7 cellular contexts compared by ENCODE assay signal in the genomic region with DNA sequence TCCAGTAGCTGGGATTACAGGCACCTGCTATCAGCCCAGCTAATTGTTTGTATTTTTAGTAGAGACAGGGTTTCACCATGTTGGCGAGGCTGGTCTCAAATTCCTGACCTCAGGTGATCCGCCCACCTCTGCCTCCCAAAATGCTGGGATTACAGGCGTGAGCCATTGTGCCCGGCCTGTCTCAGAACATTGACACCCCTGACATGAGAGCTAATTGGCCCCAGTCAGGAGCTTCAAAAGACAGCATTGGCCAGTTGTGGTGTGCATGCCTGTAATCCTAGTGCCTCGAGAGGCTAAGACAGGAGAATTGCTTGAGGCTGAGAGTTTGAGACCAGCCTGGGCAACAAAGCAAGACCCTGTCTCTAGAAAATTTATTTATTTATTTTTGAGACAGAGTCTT. TPM values are rescaled to one million over a fixed set of nuclear protein-coding genes. Genes with fewer than 3 reads are reported as not detected.
DNase-seq lines count a peak whose midpoint lies in the region; ATAC-seq, FAIRE-seq and TF ChIP-seq lines count a peak whose summit lies in the region.
"Not testable (repeated sequence)": the region's sequence is repeated elsewhere in the genome, so short reads cannot be mapped to it uniquely, and the experiment has no call there.
"Had no signal": no experiment of that assay in that cellular context is flagged by ENCODE, and none has a peak within 500 bp of the region (broad histone marks: within the 10 kb centered on the region; RNA-seq: fewer than 3 reads in every experiment).

No MANE protein-coding gene starts in this region.

- WGBS in H1 (ENCODE audit: extremely low coverage in 1 of 2, insufficient coverage in 1 of 2, insufficient read length in 1 of 2, insufficient replicate concordance in 2 of 2, low coverage in 1 of 2, low lambda C conversion rate in 2 of 2, missing lambda C conversion rate in 1 of 2), 2 experiments: 57% methylated on average over 5 of the region's 5 CpGs; no CpG with 5 or more reads in 1 of the 2 experiments

- H3K27ac ChIP-seq in SK-N-MC (peak overlapping the region; percentile 97), lower lobe of right lung (peak overlapping the region; percentile 46)
- not testable (repeated sequence) for H3K27ac ChIP-seq in H1 (ENCODE audit: low read depth, low read length); parathyroid adenoma

- H3K23ac ChIP-seq in H1 (ENCODE audit: insufficient read length): not testable (repeated sequence)

- H3K36me3 ChIP-seq in SK-N-MC (ENCODE audit: insufficient read depth, low read length); H1 (ENCODE audit: control insufficient read depth in 2 of 4, insufficient read depth in 4 of 4, low read length in 3 of 4); lower lobe of right lung; parathyroid adenoma (ENCODE audit: control insufficient read depth, insufficient read depth, low read length): not testable (repeated sequence)

- not testable (repeated sequence) for H4K8ac ChIP-seq in H1 (ENCODE audit: extremely low read depth, insufficient read depth, low read length)

- POLR2A ChIA-PET in H1 (lab: Charles Lee; ENCODE audit: partially characterized antibody): interaction anchor here (0.8 to 2.1 kb wide), 12 partner anchors 10 to 110 kb away, joined by 3 to 11 read pairs (median 4); a partner anchor contains a TSS

- H3K79me2 ChIP-seq in H1 (ENCODE audit: control insufficient read depth in 1 of 2, insufficient read depth in 2 of 2, low read length in 2 of 2); parathyroid adenoma: not testable (repeated sequence)

- H3K4ac ChIP-seq in H1 (replicated peaks; ENCODE audit: insufficient read length, low read depth, low read length): not testable (repeated sequence)

- not testable (repeated sequence) for H2BK20ac ChIP-seq in H1 (ENCODE audit: low read length)

- intact Hi-C loops in lower lobe of right lung (cut with DNase I): not testable (repeated sequence)

- TF ChIP-seq EP300 in H1 (IDR thresholded peaks at IDR 0.05; ENCODE audit: borderline replicate concordance in 1 of 2, low read depth in 2 of 2, low read length in 2 of 2): not testable (repeated sequence)

- H3K14ac ChIP-seq in H1 (ENCODE audit: insufficient read length): not testable (repeated sequence)

- H4K20me1 ChIP-seq in H1 (replicated peaks in 1 of 2; ENCODE audit: control insufficient read depth in 1 of 2, insufficient read depth in 2 of 2, low read length in 2 of 2): not testable (repeated sequence)

- not testable (repeated sequence) for H2AK5ac ChIP-seq in H1 (ENCODE audit: low read depth, low read length)

- not testable (repeated sequence) for H4K91ac ChIP-seq in H1 (replicated peaks; ENCODE audit: insufficient read length, low read length)

- H3K27me3 ChIP-seq in H1 (replicated peaks in 1 of 4; ENCODE audit: control insufficient read depth in 3 of 4, extremely low read depth in 1 of 4, insufficient read depth in 3 of 4, low read length in 3 of 4); lower lobe of right lung (ENCODE audit: low read depth); parathyroid adenoma (ENCODE audit: control insufficient read depth, insufficient read depth, low read length): not testable (repeated sequence)

- H2BK120ac ChIP-seq in H1 (replicated peaks; ENCODE audit: low read depth, low read length): not testable (repeated sequence)

- not testable (repeated sequence) for H3K23me2 ChIP-seq in H1 (ENCODE audit: low read depth, low read length)

- not testable (repeated sequence) for FAIRE-seq in H1 (lab: Jason Lieb, UNC)

- H3K79me1 ChIP-seq in H1 (ENCODE audit: low read depth, low read length): not testable (repeated sequence)

- H3K4me2 ChIP-seq in H1 (ENCODE audit: insufficient read depth in 1 of 2, low read depth in 2 of 2, low read length in 2 of 2) (peak overlapping the region; percentile 56 to 64; a peak in 2 of 4 replicates), parathyroid adenoma (ENCODE audit: low read length) (peak overlapping the region; percentile 47)

- not testable (repeated sequence) for H4K5ac ChIP-seq in H1 (ENCODE audit: insufficient read length, low read depth, low read length)

- not testable (repeated sequence) for TF ChIP-seq CTCF in H1 (IDR thresholded peaks at IDR 0.05; ENCODE audit: control extremely low read depth in 1 of 3, insufficient read depth in 1 of 3, low read depth in 1 of 3, low read length in 3 of 3); lower lobe of right lung (IDR thresholded peaks at IDR 0.05); parathyroid adenoma (IDR thresholded peaks at IDR 0.05)

- not testable (repeated sequence) for H3K56ac ChIP-seq in H1 (replicated peaks; ENCODE audit: insufficient read length, low read depth, low read length)

- TF ChIP-seq RAD21 in H1 (IDR thresholded peaks at IDR 0.05 in 1 of 2, conservative IDR thresholded peaks at IDR 0.05 in 1 of 2; ENCODE audit: low read depth in 2 of 2, low read length in 2 of 2): not testable (repeated sequence)

- peak; percentile 57 for DNase-seq in ELF-1 (ENCODE audit: low read depth, low spot score)
- not testable (repeated sequence) for DNase-seq in SK-N-MC (ENCODE audit: low read depth, low spot score); H1 (ENCODE audit: low read depth in 1 of 2, low spot score in 2 of 2); lower lobe of right lung

- peak overlapping the region; percentile 45 for H3K9ac ChIP-seq in SK-N-MC (ENCODE audit: insufficient read length)
- H3K9ac ChIP-seq in H1 (replicated peaks in 1 of 4; ENCODE audit: extremely low read depth in 1 of 4, low read depth in 3 of 4, low read length in 3 of 4); parathyroid adenoma: not testable (repeated sequence)

- H2AFZ ChIP-seq in H1 (ENCODE audit: low read length): not testable (repeated sequence)
- H2AFZ ChIP-seq in parathyroid adenoma: peak overlapping the region; percentile 61

- not testable (repeated sequence) for TF ChIP-seq POLR2A in H1 (IDR thresholded peaks at IDR 0.05; ENCODE audit: control extremely low read depth in 1 of 2, low read depth in 2 of 2, low read length in 2 of 2)

- CTCF ChIA-PET in H1 (lab: Charles Lee; ENCODE audit: partially characterized antibody): interaction anchor here (0.6 to 6.6 kb wide), 38 partner anchors 11 to 233 kb away, joined by 3 to 68 read pairs (median 8); a partner anchor contains a TSS

- H2BK15ac ChIP-seq in H1 (ENCODE audit: low read length): not testable (repeated sequence)

- peak in 1 of 2 donors; percentile 5 for ATAC-seq in lower lobe of right lung

- peak overlapping the region; percentile 69 for H3K4me3 ChIP-seq in SK-N-MC
- H3K4me3 ChIP-seq in H1 (ENCODE audit: extremely low read depth in 1 of 4, insufficient read depth in 2 of 4, low read depth in 3 of 4, low read length in 4 of 4): peak overlapping the region in 1 of 4 experiments; percentile 41; a peak in 2 of 8 replicates
- H3K4me3 ChIP-seq in lower lobe of right lung; parathyroid adenoma (ENCODE audit: low read depth, low read length): not testable (repeated sequence)

- H2BK5ac ChIP-seq in H1 (ENCODE audit: low read depth, low read length): not testable (repeated sequence)

- not testable (repeated sequence) for H2BK12ac ChIP-seq in H1 (ENCODE audit: low read depth, low read length)

- not testable (repeated sequence) for H3K4me1 ChIP-seq in H1 (replicated peaks in 1 of 4; ENCODE audit: control insufficient read depth in 3 of 4, insufficient read depth in 4 of 4, low read length in 3 of 4); parathyroid adenoma
- H3K4me1 ChIP-seq in lower lobe of right lung: peaks cover 31% of the 10 kb centered on the region

- not testable (repeated sequence) for H3K9me3 ChIP-seq in SK-N-MC (ENCODE audit: low read depth, low read length); H1 (ENCODE audit: insufficient read depth in 2 of 2, low read depth in 1 of 2, low read length in 1 of 2); lower lobe of right lung; parathyroid adenoma (ENCODE audit: control insufficient read depth, low read length)

- not testable (repeated sequence) for H3K18ac ChIP-seq in H1 (ENCODE audit: extremely low read depth, low read length)

RNA-seq across cellular contexts. Expression of a gene that starts 9.8 kb away (rescaled TPM):
- 2.3 and 2.5 TPM in 2 replicates for total RNA-seq in H1 (2021; fragmentation: NEBNext Ultra II Directional; extraction: Animal tissue kit (Norgen Biotek cat#: 25700))
- polyA plus RNA-seq in H1 (2011; rRNA removed): 4.2 and 5.7 TPM in 2 replicates
- polyA plus RNA-seq in H1 (2011; cell fraction: cytosol; rRNA removed): 5.0 TPM
- polyA plus RNA-seq in H1 (2011; cell fraction: nucleus; rRNA removed): 12.0 TPM
- polyA plus RNA-seq in H1 (2012, experiment 1 of 2): 0.87 to 3.6 TPM (median 2.5 TPM) in 4 replicates
- 2.3 TPM for polyA plus RNA-seq in H1 (2012, experiment 2 of 2)
- 2.8 TPM for polyA plus RNA-seq in H1 (2013, experiment 1 of 2)
- polyA plus RNA-seq in H1 (2013, experiment 2 of 2): 2.4 TPM
- polyA minus RNA-seq in H1 (2011; rRNA and poly(A)+ RNA removed): 1.3 and 1.8 TPM in 2 replicates
- 1.8 TPM for polyA minus RNA-seq in H1 (2011; cell fraction: cytosol; rRNA and poly(A)+ RNA removed)
- 5.1 TPM for polyA minus RNA-seq in H1 (2011; cell fraction: nucleus; rRNA and poly(A)+ RNA removed)
- total RNA-seq in lower lobe of right lung: 49.0 TPM

RNA-seq across cellular contexts. Expression of a gene that starts 11.1 kb away (rescaled TPM):
- 1.8 and 2.3 TPM in 2 replicates for total RNA-seq in H1 (2021; fragmentation: NEBNext Ultra II Directional; extraction: Animal tissue kit (Norgen Biotek cat#: 25700))
- polyA plus RNA-seq in H1 (2011; rRNA removed): 5.1 and 6.5 TPM in 2 replicates
- 3.7 TPM for polyA plus RNA-seq in H1 (2011; cell fraction: cytosol; rRNA removed)
- 6.2 TPM for polyA plus RNA-seq in H1 (2011; cell fraction: nucleus; rRNA removed)
- polyA plus RNA-seq in H1 (2012, experiment 1 of 2): 2.0 to 4.6 TPM (median 3.8 TPM) in 4 replicates
- polyA plus RNA-seq in H1 (2012, experiment 2 of 2): 3.5 TPM
- polyA plus RNA-seq in H1 (2013, experiment 1 of 2): 2.8 TPM
- 2.3 TPM for polyA plus RNA-seq in H1 (2013, experiment 2 of 2)
- 0.69 and 1.4 TPM in 2 replicates for polyA minus RNA-seq in H1 (2011; rRNA and poly(A)+ RNA removed)
- polyA minus RNA-seq in H1 (2011; cell fraction: cytosol; rRNA and poly(A)+ RNA removed): 1.5 TPM
- polyA minus RNA-seq in H1 (2011; cell fraction: nucleus; rRNA and poly(A)+ RNA removed): 6.7 TPM
- 11.0 TPM for total RNA-seq in lower lobe of right lung
- total RNA-seq: CD4-positive, CD25-positive, alpha-beta regulatory T cell; OCI-LY7 had no signal
- polyA plus RNA-seq: CD4-positive, CD25-positive, alpha-beta regulatory T cell had no signal

RNA-seq across cellular contexts. Expression of a gene that starts 31.5 kb away (rescaled TPM):
- total RNA-seq in H1 (2021; fragmentation: NEBNext Ultra II Directional; extraction: Animal tissue kit (Norgen Biotek cat#: 25700)): 1,699 and 1,856 TPM in 2 replicates
- polyA plus RNA-seq in H1 (2011; rRNA removed): 1,241 and 1,463 TPM in 2 replicates
- 911 TPM for polyA plus RNA-seq in H1 (2011; cell fraction: cytosol; rRNA removed)
- polyA plus RNA-seq in H1 (2011; cell fraction: nucleus; rRNA removed): 1,496 TPM
- 1,932 to 3,464 TPM (median 2,952 TPM) in 4 replicates for polyA plus RNA-seq in H1 (2012, experiment 1 of 2)
- polyA plus RNA-seq in H1 (2012, experiment 2 of 2): 2,064 TPM
- 2,031 TPM for polyA plus RNA-seq in H1 (2013, experiment 1 of 2)
- 2,005 TPM for polyA plus RNA-seq in H1 (2013, experiment 2 of 2)
- polyA minus RNA-seq in H1 (2011; rRNA and poly(A)+ RNA removed): 138 and 228 TPM in 2 replicates
- polyA minus RNA-seq in H1 (2011; cell fraction: cytosol; rRNA and poly(A)+ RNA removed): 374 TPM
- polyA minus RNA-seq in H1 (2011; cell fraction: nucleus; rRNA and poly(A)+ RNA removed): 152 TPM
- total RNA-seq in lower lobe of right lung: 1,461 TPM

RNA-seq across cellular contexts. Expression of a gene that starts 31.7 kb away (rescaled TPM):
- total RNA-seq in H1 (2021; fragmentation: NEBNext Ultra II Directional; extraction: Animal tissue kit (Norgen Biotek cat#: 25700)): 51.6 and 54.4 TPM in 2 replicates
- 285 and 286 TPM in 2 replicates for polyA plus RNA-seq in H1 (2011; rRNA removed)
- polyA plus RNA-seq in H1 (2011; cell fraction: cytosol; rRNA removed): 150 TPM
- polyA plus RNA-seq in H1 (2011; cell fraction: nucleus; rRNA removed): 125 TPM
- 45.6 to 157 TPM (median 126 TPM) in 4 replicates for polyA plus RNA-seq in H1 (2012, experiment 1 of 2)
- 286 TPM for polyA plus RNA-seq in H1 (2012, experiment 2 of 2)
- polyA plus RNA-seq in H1 (2013, experiment 1 of 2): 226 TPM
- 203 TPM for polyA plus RNA-seq in H1 (2013, experiment 2 of 2)
- 35.2 and 49.9 TPM in 2 replicates for polyA minus RNA-seq in H1 (2011; rRNA and poly(A)+ RNA removed)
- polyA minus RNA-seq in H1 (2011; cell fraction: cytosol; rRNA and poly(A)+ RNA removed): 66.9 TPM
- 41.1 TPM for polyA minus RNA-seq in H1 (2011; cell fraction: nucleus; rRNA and poly(A)+ RNA removed)
- 41.9 TPM for total RNA-seq in lower lobe of right lung

RNA-seq across cellular contexts. Expression of a gene that starts 37.3 kb away (rescaled TPM):
- 85.8 and 90.2 TPM in 2 replicates for total RNA-seq in H1 (2021; fragmentation: NEBNext Ultra II Directional; extraction: Animal tissue kit (Norgen Biotek cat#: 25700))
- polyA plus RNA-seq in H1 (2011; rRNA removed): 50.2 and 87.6 TPM in 2 replicates
- polyA plus RNA-seq in H1 (2011; cell fraction: cytosol; rRNA removed): 66.3 TPM
- 142 TPM for polyA plus RNA-seq in H1 (2011; cell fraction: nucleus; rRNA removed)
- 99.9 to 136 TPM (median 123 TPM) in 4 replicates for polyA plus RNA-seq in H1 (2012, experiment 1 of 2)
- 83.6 TPM for polyA plus RNA-seq in H1 (2012, experiment 2 of 2)
- polyA plus RNA-seq in H1 (2013, experiment 1 of 2): 70.9 TPM
- 71.1 TPM for polyA plus RNA-seq in H1 (2013, experiment 2 of 2)
- polyA minus RNA-seq in H1 (2011; rRNA and poly(A)+ RNA removed): 34.8 and 71.2 TPM in 2 replicates
- 68.0 TPM for polyA minus RNA-seq in H1 (2011; cell fraction: cytosol; rRNA and poly(A)+ RNA removed)
- polyA minus RNA-seq in H1 (2011; cell fraction: nucleus; rRNA and poly(A)+ RNA removed): 56.6 TPM
- 101 TPM for total RNA-seq in lower lobe of right lung

Comparison
In these comparisons a context has a peak if more than half of its experiments do, and no peak if none do; other contexts are left out.
1. RNA of a gene that starts 9.8 kb away (total RNA-seq): 49.0 TPM in lower lobe of right lung (single experiment); 2.3 to 2.5 TPM in H1; every median in the first group is over 10 times any median in the second.